Comparison of ENCODE assay signal across 25 cellular contexts in genomic region chr3:104069114-104069513, GRCh38.
DNase-seq lines count a peak whose midpoint lies in the region; ATAC-seq and TF ChIP-seq lines count a peak whose summit lies in the region.
"Had no signal": no experiment of that assay in that cellular context is flagged by ENCODE, and none has a peak within 500 bp of the region (broad histone marks: within the 10 kb centered on the region; RNA-seq: fewer than 3 reads in every experiment).

No MANE protein-coding gene starts in this region.

- no peaks in the 10 kb centered on the region for H3K36me3 ChIP-seq in SK-N-SH (replicated peaks in 1 of 2; ENCODE audit: control insufficient read depth in 1 of 2, insufficient read depth in 2 of 2, low read length in 1 of 2)
- H3K36me3 ChIP-seq: heart left ventricle, Peyer's patch, suprapubic skin had no signal

- POLR2A ChIA-PET in SK-N-SH (lab: Yijun Ruan, JAX) (no interaction called here), WTC11 (lab: Charles Lee) (no interaction called here)
- POLR2A ChIA-PET in activated CD4-positive, alpha-beta memory T cell treated with anti-CD3 and anti-CD28 coated beads, Interleukin-2, amount 10 ng/mL, durations not matched to agents 7 days and 5 days (lab: Charles Lee), result no interaction called here

- H3K4me1 ChIP-seq in SK-N-SH (ENCODE audit: control insufficient read depth in 1 of 2, insufficient read depth in 2 of 2, low read depth in 1 of 2, low read length in 1 of 2), result no peaks in the 10 kb centered on the region; a peak in 1 of 4 replicates
- H3K4me1 ChIP-seq: heart left ventricle, Peyer's patch, suprapubic skin had no signal

- H3K27me3 Mint-ChIP-seq in WTC11 (ENCODE audit: low read depth), result no peaks in the 10 kb centered on the region
- H3K27me3 Mint-ChIP-seq in activated CD4-positive, alpha-beta memory T cell treated with anti-CD3 and anti-CD28 coated beads, Interleukin-2, amount 10 ng/mL, durations not matched to agents 7 days and 5 days, result no peaks in the 10 kb centered on the region
- H3K27me3 Mint-ChIP-seq: activated CD4-positive, alpha-beta T cell treated with anti-CD3 and anti-CD28 coated beads, Interleukin-2, amount 10 ng/mL, durations not matched to agents 24 days and 14 days; activated naive CD4-positive, alpha-beta T cell treated with anti-CD3 and anti-CD28 coated beads, Interleukin-2, amount 10 ng/mL, durations not matched to agents 7 days and 5 days; B cell; naive thymus-derived CD4-positive, alpha-beta T cell; stimulated activated naive B cell treated with anti-CD40 and anti-IgM and Interleukin-4, amounts not matched to agents 10 μg/mL and 1 μg/mL and 100 μg/mL, for 72 hours had no signal

- TF ChIP-seq RAD21 in SK-N-SH (IDR thresholded peaks at IDR 0.05; ENCODE audit: low read length), result no peak

- H4K20me1 ChIP-seq in SK-N-SH (ENCODE audit: insufficient read depth), result no peaks in the 10 kb centered on the region

- H3K4me3 ChIP-seq in SK-N-SH (ENCODE audit: low read depth in 2 of 2, low read length in 1 of 2) (no peak overlapping the region), epithelial cell of proximal tubule (ENCODE audit: low read depth, low read length) (no peak overlapping the region)
- H3K4me3 ChIP-seq: heart left ventricle, Peyer's patch, suprapubic skin had no signal

- peak; percentile 87 for DNase-seq in ACHN
- peak; percentile 47 for DNase-seq in HS-27A (ENCODE audit: low read depth)
- DNase-seq in SK-N-SH, result no peak
- peak; percentile 38 for DNase-seq in epithelial cell of proximal tubule (ENCODE audit: low read depth)
- DNase-seq in WTC11 (ENCODE audit: low spot score), result no peak
- no peak for DNase-seq in activated CD4-positive, alpha-beta memory T cell treated with anti-CD3 and anti-CD28 coated beads, Interleukin-2, amount 10 ng/mL, durations not matched to agents 7 days and 5 days
- DNase-seq: activated CD4-positive, alpha-beta T cell treated with anti-CD3 and anti-CD28 coated beads, Interleukin-2, amount 10 ng/mL, durations not matched to agents 24 days and 14 days; activated naive CD4-positive, alpha-beta T cell treated with anti-CD3 and anti-CD28 coated beads, Interleukin-2, amount 10 ng/mL, durations not matched to agents 7 days and 5 days; DMS79 treated with DMSO at 0.1 percent for 48 hours; heart left ventricle; KBM-7; left colon; naive thymus-derived CD4-positive, alpha-beta T cell; NCI-H1436 treated with DMSO at 0.1 percent for 48 hours; NCI-H524 treated with DMSO at 0.1 percent for 48 hours; occipital lobe; Peyer's patch; stimulated activated CD4-positive, alpha-beta T cell treated with anti-CD3 and anti-CD28 coated beads, Interleukin-4, amount 100 ng/mL, for 1 hour; stimulated activated naive B cell treated with anti-CD40 and anti-IgM and Interleukin-4, amounts not matched to agents 10 μg/mL and 1 μg/mL and 100 μg/mL, for 72 hours had no signal

- no peak overlapping the region for H3K9ac ChIP-seq in SK-N-SH

- H3K4me1 Mint-ChIP-seq in WTC11, result peaks cover 24% of the 10 kb centered on the region
- no peaks in the 10 kb centered on the region for H3K4me1 Mint-ChIP-seq in activated CD4-positive, alpha-beta memory T cell treated with anti-CD3 and anti-CD28 coated beads, Interleukin-2, amount 10 ng/mL, durations not matched to agents 7 days and 5 days
- H3K4me1 Mint-ChIP-seq: activated CD4-positive, alpha-beta T cell treated with anti-CD3 and anti-CD28 coated beads, Interleukin-2, amount 10 ng/mL, durations not matched to agents 24 days and 14 days; activated naive CD4-positive, alpha-beta T cell treated with anti-CD3 and anti-CD28 coated beads, Interleukin-2, amount 10 ng/mL, durations not matched to agents 7 days and 5 days; B cell; naive thymus-derived CD4-positive, alpha-beta T cell; stimulated activated naive B cell treated with anti-CD40 and anti-IgM and Interleukin-4, amounts not matched to agents 10 μg/mL and 1 μg/mL and 100 μg/mL, for 72 hours had no signal

- in situ Hi-C loops in ACHN (cut with HindIII; ENCODE audit: low pct_ligation_motif_present, low pct_unique_long_range_greater_than_20kb, low sequenced_read_pairs), result no loop called here

- no peak overlapping the region; the same call in 1 of the 2 replicates for H3K27ac Mint-ChIP-seq in WTC11
- no peak overlapping the region for H3K27ac Mint-ChIP-seq in activated CD4-positive, alpha-beta memory T cell treated with anti-CD3 and anti-CD28 coated beads, Interleukin-2, amount 10 ng/mL, durations not matched to agents 7 days and 5 days
- H3K27ac Mint-ChIP-seq: activated CD4-positive, alpha-beta T cell treated with anti-CD3 and anti-CD28 coated beads, Interleukin-2, amount 10 ng/mL, durations not matched to agents 24 days and 14 days; activated naive CD4-positive, alpha-beta T cell treated with anti-CD3 and anti-CD28 coated beads, Interleukin-2, amount 10 ng/mL, durations not matched to agents 7 days and 5 days; B cell; naive thymus-derived CD4-positive, alpha-beta T cell; stimulated activated naive B cell treated with anti-CD40 and anti-IgM and Interleukin-4, amounts not matched to agents 10 μg/mL and 1 μg/mL and 100 μg/mL, for 72 hours; T-helper 2 cell treated with Interferon-gamma antibody and Interleukin-4, amounts not matched to agents 5 μg/mL and 100 μg/mL, for 36 hours had no signal

- H3K9me3 ChIP-seq in SK-N-SH, result no peaks in the 10 kb centered on the region
- H3K9me3 ChIP-seq: Peyer's patch, suprapubic skin had no signal

- ATAC-seq in WTC11 (no peak), GM18868 (IDR thresholded peaks at IDR 0.05; ENCODE audit: unreplicated experiment) (no peak), GM21367 (IDR thresholded peaks at IDR 0.05; ENCODE audit: unreplicated experiment) (no peak)
- ATAC-seq: heart left ventricle; left colon; naive thymus-derived CD4-positive, alpha-beta T cell had no signal

- TF ChIP-seq EP300 in SK-N-SH (IDR thresholded peaks at IDR 0.05; ENCODE audit: borderline replicate concordance in 1 of 2, low read depth in 1 of 2, low read length in 1 of 2), result no peak

- peak overlapping the region; percentile 50; the same call in 1 of the 2 replicates for H2AFZ ChIP-seq in SK-N-SH (ENCODE audit: low read depth)

- H3K4me2 ChIP-seq in SK-N-SH, result no peak overlapping the region

- TF ChIP-seq CTCF in SK-N-SH (IDR thresholded peaks at IDR 0.05), result no peak
- no peak for TF ChIP-seq CTCF in epithelial cell of proximal tubule (conservative IDR thresholded peaks at IDR 0.05; ENCODE audit: low read depth, low read length)
- TF ChIP-seq CTCF in WTC11 (IDR thresholded peaks at IDR 0.05), result no peak

- 0 out of 2 replicates have a peak, but pooled peaks cover 4% of the 10 kb centered on the region for H3K36me3 Mint-ChIP-seq in WTC11
- no peaks in the 10 kb centered on the region for H3K36me3 Mint-ChIP-seq in activated CD4-positive, alpha-beta memory T cell treated with anti-CD3 and anti-CD28 coated beads, Interleukin-2, amount 10 ng/mL, durations not matched to agents 7 days and 5 days (ENCODE audit: low read depth)
- H3K36me3 Mint-ChIP-seq: activated naive CD4-positive, alpha-beta T cell treated with anti-CD3 and anti-CD28 coated beads, Interleukin-2, amount 10 ng/mL, durations not matched to agents 7 days and 5 days; naive thymus-derived CD4-positive, alpha-beta T cell; stimulated activated naive B cell treated with anti-CD40 and anti-IgM and Interleukin-4, amounts not matched to agents 10 μg/mL and 1 μg/mL and 100 μg/mL, for 72 hours had no signal

- H3K9me3 Mint-ChIP-seq in WTC11, result peaks cover 24% of the 10 kb centered on the region
- H3K9me3 Mint-ChIP-seq in activated CD4-positive, alpha-beta memory T cell treated with anti-CD3 and anti-CD28 coated beads, Interleukin-2, amount 10 ng/mL, durations not matched to agents 7 days and 5 days, result peaks cover 2% of the 10 kb centered on the region
- H3K9me3 Mint-ChIP-seq: activated CD4-positive, alpha-beta T cell treated with anti-CD3 and anti-CD28 coated beads, Interleukin-2, amount 10 ng/mL, durations not matched to agents 24 days and 14 days; activated naive CD4-positive, alpha-beta T cell treated with anti-CD3 and anti-CD28 coated beads, Interleukin-2, amount 10 ng/mL, durations not matched to agents 7 days and 5 days had no signal

- CTCF ChIA-PET in SK-N-SH (lab: Yijun Ruan, JAX) (interaction anchor here (1.2 kb wide), 1 partner anchor 11 kb away, joined by 3 read pairs; no protein-coding TSS in a partner anchor), WTC11 (lab: Charles Lee) (interaction anchor here (1.0 kb wide), 1 partner anchor 33 kb away, joined by 4 read pairs; no protein-coding TSS in a partner anchor)
- CTCF ChIA-PET in activated CD4-positive, alpha-beta memory T cell treated with anti-CD3 and anti-CD28 coated beads, Interleukin-2, amount 10 ng/mL, durations not matched to agents 7 days and 5 days (lab: Charles Lee), result no interaction called here

- H3K79me2 ChIP-seq in SK-N-SH (ENCODE audit: insufficient read depth), result no peaks in the 10 kb centered on the region

- H3K27ac ChIP-seq in SK-N-SH (ENCODE audit: low read depth in 2 of 2, low read length in 1 of 2), result 0 out of 4 replicates have a peak overlapping the region, but pooled peaks of 1 of the 2 experiments have one; percentile 5
- H3K27ac ChIP-seq: heart left ventricle, Peyer's patch, suprapubic skin, VCaP had no signal

- no peak overlapping the region for H3K4me3 Mint-ChIP-seq in WTC11
- H3K4me3 Mint-ChIP-seq in activated CD4-positive, alpha-beta memory T cell treated with anti-CD3 and anti-CD28 coated beads, Interleukin-2, amount 10 ng/mL, durations not matched to agents 7 days and 5 days, result no peak overlapping the region
- H3K4me3 Mint-ChIP-seq: activated CD4-positive, alpha-beta T cell treated with anti-CD3 and anti-CD28 coated beads, Interleukin-2, amount 10 ng/mL, durations not matched to agents 24 days and 14 days; activated naive CD4-positive, alpha-beta T cell treated with anti-CD3 and anti-CD28 coated beads, Interleukin-2, amount 10 ng/mL, durations not matched to agents 7 days and 5 days; B cell; naive thymus-derived CD4-positive, alpha-beta T cell; stimulated activated naive B cell treated with anti-CD40 and anti-IgM and Interleukin-4, amounts not matched to agents 10 μg/mL and 1 μg/mL and 100 μg/mL, for 72 hours; T-helper 2 cell treated with Interferon-gamma antibody and Interleukin-4, amounts not matched to agents 5 μg/mL and 100 μg/mL, for 36 hours had no signal

- no peaks in the 10 kb centered on the region for H3K27me3 ChIP-seq in SK-N-SH (ENCODE audit: insufficient read depth)
- H3K27me3 ChIP-seq: heart left ventricle, Peyer's patch, suprapubic skin had no signal

- no peaks in the 10 kb centered on the region; the same call in 1 of the 2 replicates for H3K9me2 ChIP-seq in SK-N-SH

- 44% methylated on average over 3 of the region's 3 CpGs for WGBS in SK-N-SH (ENCODE audit: low lambda C conversion rate)

- peaks cover 3% of the 10 kb centered on the region for H3F3A ChIP-seq in SK-N-SH (replicated peaks; ENCODE audit: insufficient read depth)

TF ChIP-seq in SK-N-SH, 30 proteins besides CTCF, POLR2A, EP300 and RAD21 (continues in another document):
- TF ChIP-seq RCOR1 (IDR thresholded peaks at IDR 0.05; ENCODE audit: low read length), result no peak
- peak; percentile 50; the same call in 1 of the 2 replicates for TF ChIP-seq FOSL2 (IDR thresholded peaks at IDR 0.05; ENCODE audit: borderline replicate concordance, low read depth)

TF ChIP-seq in WTC11, 78 proteins besides CTCF, POLR2A, EP300 and RAD21 (continues in another document):
- TF ChIP-seq MAX (CRISPR knock-in tag; IDR thresholded peaks at IDR 0.05), result no peak

Comparison
In these comparisons a context has a peak if more than half of its experiments do, and no peak if none do; other contexts are left out.
1. DNase-seq: peak in ACHN (single experiment), HS-27A (single experiment) and epithelial cell of proximal tubule (single experiment); none in SK-N-SH (single experiment), WTC11 (single experiment) and activated CD4-positive, alpha-beta memory T cell treated with anti-CD3 and anti-CD28 coated beads, Interleukin-2, amount 10 ng/mL, durations not matched to agents 7 days and 5 days (single experiment).